ENCODE assay signal across 9 cellular contexts in the genomic region with DNA sequence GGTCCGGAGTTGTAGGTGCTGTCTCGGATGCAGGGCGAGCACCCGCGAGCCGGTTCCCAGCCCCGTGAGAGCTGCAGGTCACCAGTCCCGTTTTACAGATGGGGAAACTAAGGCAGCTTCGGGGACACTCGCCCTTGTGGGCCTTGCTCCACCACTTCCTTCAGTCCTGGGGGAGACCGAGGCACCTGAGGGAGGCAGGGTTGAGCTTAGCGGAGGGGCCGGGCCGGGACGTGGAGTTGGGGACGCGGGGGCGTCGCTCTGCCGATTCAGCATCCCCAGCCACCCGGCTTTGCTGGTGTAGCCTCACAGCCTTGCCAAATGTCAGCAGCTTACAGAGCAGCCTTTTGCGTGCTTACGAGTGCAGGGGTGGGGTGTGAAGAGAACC. TPM values are rescaled to one million over a fixed set of nuclear protein-coding genes. Genes with fewer than 3 reads are reported as not detected.
DNase-seq lines count a peak whose midpoint lies in the region; ATAC-seq and TF ChIP-seq lines count a peak whose summit lies in the region.
"Had no signal": no experiment of that assay in that cellular context is flagged by ENCODE, and none has a peak within 500 bp of the region (broad histone marks: within the 10 kb centered on the region; RNA-seq: fewer than 3 reads in every experiment).

No MANE protein-coding gene starts in this region.

- peak; percentile 33 for DNase-seq in G401 (ENCODE audit: low spot score)
- DNase-seq in brain microvascular endothelial cell, result peak; percentile 19
- DNase-seq in left lobe of liver (ENCODE audit: low spot score), result no peak
- DNase-seq in stimulated activated CD4-positive, alpha-beta T cell treated with anti-CD3 and anti-CD28 coated beads, TNF-alpha, amount 100 ng/mL, for 24 hours (ENCODE audit: low read depth in 3 of 3), result peak; percentile 21 to 58 (median 24)
- no peak for DNase-seq in NOMO-1 treated with dmso at 0.1 percent for 144 hours (lab: John Stamatoyannopoulos, UW; ENCODE audit: unreplicated experiment)

- in situ Hi-C loops in G401 (cut with HindIII; ENCODE audit: low sequenced_read_pairs) (no loop called here), brain microvascular endothelial cell (cut with HindIII; ENCODE audit: low pct_ligation_motif_present, low sequenced_read_pairs) (no loop called here)

- peak overlapping the region; percentile 67 for H3K27ac Mint-ChIP-seq in T-helper 1 cell treated with Interleukin-12 subunit alpha and Interleukin-12 subunit beta and Interleukin-4 antibody, amounts not matched to agents 30 μg/mL and 1 μg/mL, for 36 hours

- TF ChIP-seq CTCF in brain microvascular endothelial cell (IDR thresholded peaks at IDR 0.05; ENCODE audit: low read depth, low read length, missing control alignments), result no peak

- no peaks in the 10 kb centered on the region for H3K27me3 ChIP-seq in brain microvascular endothelial cell (replicated peaks)

- peaks cover 27% of the 10 kb centered on the region for H3K36me3 ChIP-seq in brain microvascular endothelial cell (replicated peaks)

- peak; percentile 9 for ATAC-seq in HG02759 (IDR thresholded peaks at IDR 0.05; ENCODE audit: unreplicated experiment)
- ATAC-seq in left lobe of liver, result peak; percentile 1
- no peak for ATAC-seq in HG03469 (IDR thresholded peaks at IDR 0.05; ENCODE audit: unreplicated experiment)

- no peaks in the 10 kb centered on the region for H3K27me3 Mint-ChIP-seq in T-helper 1 cell treated with Interleukin-12 subunit alpha and Interleukin-12 subunit beta and Interleukin-4 antibody, amounts not matched to agents 30 μg/mL and 1 μg/mL, for 36 hours (ENCODE audit: low read depth)

- H3K4me3 ChIP-seq in brain microvascular endothelial cell (ENCODE audit: low read depth, low read length), result peak overlapping the region; percentile 80

- H3K9me3 Mint-ChIP-seq in T-helper 1 cell treated with Interleukin-12 subunit alpha and Interleukin-12 subunit beta and Interleukin-4 antibody, amounts not matched to agents 30 μg/mL and 1 μg/mL, for 36 hours, result no peaks in the 10 kb centered on the region

- H3K27ac ChIP-seq in brain microvascular endothelial cell, result peak overlapping the region; percentile 25

- peak overlapping the region; percentile 77 for H3K4me3 Mint-ChIP-seq in T-helper 1 cell treated with Interleukin-12 subunit alpha and Interleukin-12 subunit beta and Interleukin-4 antibody, amounts not matched to agents 30 μg/mL and 1 μg/mL, for 36 hours

- H3K4me1 Mint-ChIP-seq in T-helper 1 cell treated with Interleukin-12 subunit alpha and Interleukin-12 subunit beta and Interleukin-4 antibody, amounts not matched to agents 30 μg/mL and 1 μg/mL, for 36 hours (ENCODE audit: low read depth), result peaks cover 15% of the 10 kb centered on the region

- H3K36me3 Mint-ChIP-seq in T-helper 1 cell treated with Interleukin-12 subunit alpha and Interleukin-12 subunit beta and Interleukin-4 antibody, amounts not matched to agents 30 μg/mL and 1 μg/mL, for 36 hours (ENCODE audit: low read depth), result peaks cover 8% of the 10 kb centered on the region

RNA-seq across cellular contexts. Expression of gene BBLN, which starts 0.5 kb away (rescaled TPM):
- 121 and 125 TPM in 2 replicates for total RNA-seq in G401 (2014; rRNA removed; shearing (Covaris generic))
- total RNA-seq in left lobe of liver, result 20.8 TPM

RNA-seq across cellular contexts. Expression of gene LCN2, which starts 11.3 kb away (rescaled TPM):
- total RNA-seq in G401 (2014; rRNA removed; shearing (Covaris generic)), result 13.5 TPM in 1 of 2 replicates, not detected in the other
- total RNA-seq in left lobe of liver, result 2.7 TPM
- total RNA-seq: T-helper 1 cell treated with Interleukin-12 subunit alpha and Interleukin-12 subunit beta and Interleukin-4 antibody, amounts not matched to agents 30 ng/mL and 1 ng/mL, for 36 hours had no signal

RNA-seq across cellular contexts. Expression of gene CIZ1, which starts 30.8 kb away (rescaled TPM):
- total RNA-seq in G401 (2014; rRNA removed; shearing (Covaris generic)), result 13.7 and 17.5 TPM in 2 replicates
- 28.1 TPM for total RNA-seq in left lobe of liver

RNA-seq across cellular contexts. Expression of gene PTGES2, which starts 33.1 kb away (rescaled TPM):
- total RNA-seq in G401 (2014; rRNA removed; shearing (Covaris generic)), result 85.7 and 122 TPM in 2 replicates
- 35.8 TPM for total RNA-seq in left lobe of liver

RNA-seq across cellular contexts. Expression of gene DNM1, which starts 42.6 kb away (rescaled TPM):
- 5.5 and 6.1 TPM in 2 replicates for total RNA-seq in G401 (2014; rRNA removed; shearing (Covaris generic))
- 3.7 TPM for total RNA-seq in left lobe of liver

Comparison
In these comparisons a context has a peak if more than half of its experiments do, and no peak if none do; other contexts are left out.
1. DNase-seq: peak in G401 (single experiment), brain microvascular endothelial cell (single experiment) and stimulated activated CD4-positive, alpha-beta T cell treated with anti-CD3 and anti-CD28 coated beads, TNF-alpha, amount 100 ng/mL, for 24 hours (3 of 3); none in left lobe of liver (single experiment) and NOMO-1 treated with dmso at 0.1 percent for 144 hours (single experiment).